Comparison of ENCODE assay signal across 8 cellular contexts in genomic region chr1:201282931-201283829, GRCh38. TPM values are rescaled to one million over a fixed set of nuclear protein-coding genes. Genes with fewer than 3 reads are reported as not detected.
DNase-seq lines count a peak whose midpoint lies in the region; ATAC-seq and TF ChIP-seq lines count a peak whose summit lies in the region.

PKP1 (plus strand) TSS chr1:201283506; CDS start chr1:201283703, 197 bp downstream.

- CTCF ChIA-PET in activated CD8-positive, alpha-beta memory T cell treated with anti-CD3 and anti-CD28 coated beads, Interleukin-2, amount 10 ng/mL, durations not matched to agents 7 days and 5 days (lab: Charles Lee), result interaction anchor here (1.4 kb wide), 1 partner anchor 230 kb away, joined by 4 read pairs; no protein-coding TSS in a partner anchor
- CTCF ChIA-PET in SK-N-SH (lab: Yijun Ruan, JAX), result interaction anchor here (0.9 to 3.0 kb wide), 4 partner anchors 11 to 230 kb away, joined by 3 to 11 read pairs (median 8); no protein-coding TSS in a partner anchor

- H3K27me3 ChIP-seq in left ventricle myocardium inferior (ENCODE audit: low read depth), result peaks cover 80% of the 10 kb centered on the region
- H3K27me3 ChIP-seq in SK-N-SH (ENCODE audit: insufficient read depth), result peaks cover 5% of the 10 kb centered on the region; the same call in 1 of the 2 replicates

- H3K4me2 ChIP-seq in SK-N-SH, result no peak within 1 kb of the TSS

- peaks cover 12% of the 10 kb centered on the region for H3K4me1 ChIP-seq in left ventricle myocardium inferior
- H3K4me1 ChIP-seq in SK-N-SH (ENCODE audit: control insufficient read depth in 1 of 2, insufficient read depth in 2 of 2, low read depth in 1 of 2, low read length in 1 of 2), result peaks cover 0 to 17% of the 10 kb centered on the region in 2 experiments; a peak in 2 of 4 replicates

- ATAC-seq in activated CD8-positive, alpha-beta memory T cell treated with anti-CD3 and anti-CD28 coated beads, Interleukin-2, amount 10 ng/mL, durations not matched to agents 7 days and 5 days, result peak; percentile 58
- no peak for ATAC-seq in GM21529 (IDR thresholded peaks at IDR 0.05; ENCODE audit: unreplicated experiment)
- ATAC-seq in GM18861 (IDR thresholded peaks at IDR 0.05; ENCODE audit: unreplicated experiment), result no peak
- ATAC-seq in GM18909 (IDR thresholded peaks at IDR 0.05; ENCODE audit: poor library complexity, unreplicated experiment), result no peak

- peak within 1 kb of the TSS; percentile 49 for H3K4me3 ChIP-seq in left ventricle myocardium inferior
- peak within 1 kb of the TSS; percentile 31 to 59 (median 51) for H3K4me3 ChIP-seq in skin epidermis
- no peak within 1 kb of the TSS for H3K4me3 ChIP-seq in SK-N-SH (ENCODE audit: low read depth in 2 of 2, low read length in 1 of 2)

- peaks cover 5% of the 10 kb centered on the region for H3K4me1 Mint-ChIP-seq in activated CD8-positive, alpha-beta memory T cell treated with anti-CD3 and anti-CD28 coated beads, Interleukin-2, amount 10 ng/mL, durations not matched to agents 7 days and 5 days

- H3K27ac Mint-ChIP-seq in activated CD8-positive, alpha-beta memory T cell treated with anti-CD3 and anti-CD28 coated beads, Interleukin-2, amount 10 ng/mL, durations not matched to agents 7 days and 5 days, result no peak within 1 kb of the TSS

- POLR2A ChIA-PET in SK-N-SH (lab: Yijun Ruan, JAX), result no interaction called here

- no peaks in the 10 kb centered on the region for H4K20me1 ChIP-seq in SK-N-SH (ENCODE audit: insufficient read depth)

- no peaks in the 10 kb centered on the region for H3K9me2 ChIP-seq in SK-N-SH

- no peaks in the 10 kb centered on the region for H3F3A ChIP-seq in SK-N-SH (replicated peaks; ENCODE audit: insufficient read depth)

- intact Hi-C loops in left ventricle myocardium inferior (cut with micrococcal nuclease), result no loop called here

- H3K27ac ChIP-seq in left ventricle myocardium inferior (replicated peaks), result no peak within 1 kb of the TSS
- H3K27ac ChIP-seq in skin epidermis, result peak within 1 kb of the TSS; percentile 59 to 97 (median 89)
- H3K27ac ChIP-seq in SK-N-SH (ENCODE audit: low read depth in 2 of 2, low read length in 1 of 2), result no peak within 1 kb of the TSS

- no peaks in the 10 kb centered on the region for H3K9me3 ChIP-seq in left ventricle myocardium inferior (replicated peaks)
- H3K9me3 ChIP-seq in SK-N-SH, result no peaks in the 10 kb centered on the region

- no peak within 1 kb of the TSS for H3K9ac ChIP-seq in SK-N-SH

- TF ChIP-seq CTCF in left ventricle myocardium inferior (IDR thresholded peaks at IDR 0.05; ENCODE audit: borderline replicate concordance) (no peak), SK-N-SH (IDR thresholded peaks at IDR 0.05) (no peak)

- no peak for TF ChIP-seq EP300 in SK-N-SH (IDR thresholded peaks at IDR 0.05; ENCODE audit: borderline replicate concordance in 1 of 2, low read depth in 1 of 2, low read length in 1 of 2)

- no peaks in the 10 kb centered on the region for H3K9me3 Mint-ChIP-seq in activated CD8-positive, alpha-beta memory T cell treated with anti-CD3 and anti-CD28 coated beads, Interleukin-2, amount 10 ng/mL, durations not matched to agents 7 days and 5 days (ENCODE audit: low read depth)

- H3K79me2 ChIP-seq in SK-N-SH (ENCODE audit: insufficient read depth), result no peaks in the 10 kb centered on the region

- WGBS in SK-N-SH (ENCODE audit: low lambda C conversion rate), result 89% methylated on average over 38 of the region's 55 CpGs

- DNase-seq in GM03348 (ENCODE audit: low spot score) (peak; percentile 64), left ventricle myocardium inferior (no peak), SK-N-SH (no peak)
- DNase-seq in activated CD8-positive, alpha-beta memory T cell treated with anti-CD3 and anti-CD28 coated beads, Interleukin-2, amount 10 ng/mL, durations not matched to agents 7 days and 5 days, result no peak

- H3K36me3 ChIP-seq in left ventricle myocardium inferior (no peaks in the 10 kb centered on the region), SK-N-SH (replicated peaks in 1 of 2; ENCODE audit: control insufficient read depth in 1 of 2, insufficient read depth in 2 of 2, low read length in 1 of 2) (no peaks in the 10 kb centered on the region)

- H2AFZ ChIP-seq in SK-N-SH (ENCODE audit: low read depth), result no peak within 1 kb of the TSS

- no peak for TF ChIP-seq RAD21 in SK-N-SH (IDR thresholded peaks at IDR 0.05; ENCODE audit: low read length)

- no peaks in the 10 kb centered on the region for H3K36me3 Mint-ChIP-seq in activated CD8-positive, alpha-beta memory T cell treated with anti-CD3 and anti-CD28 coated beads, Interleukin-2, amount 10 ng/mL, durations not matched to agents 7 days and 5 days

- no peak within 1 kb of the TSS for H3K4me3 Mint-ChIP-seq in activated CD8-positive, alpha-beta memory T cell treated with anti-CD3 and anti-CD28 coated beads, Interleukin-2, amount 10 ng/mL, durations not matched to agents 7 days and 5 days

- peaks cover 81% of the 10 kb centered on the region for H3K27me3 Mint-ChIP-seq in activated CD8-positive, alpha-beta memory T cell treated with anti-CD3 and anti-CD28 coated beads, Interleukin-2, amount 10 ng/mL, durations not matched to agents 7 days and 5 days

TF ChIP-seq in SK-N-SH, 30 proteins besides CTCF, POLR2A, EP300 and RAD21:
- no peak for TF ChIP-seq TCF12 (IDR thresholded peaks at IDR 0.05)
TF ChIP-seq in SK-N-SH: peak in this region for 0.

RNA-seq across cellular contexts. Expression of gene PKP1, which starts in this region (rescaled TPM):
- total RNA-seq in activated CD8-positive, alpha-beta memory T cell treated with anti-CD3 and anti-CD28 coated beads, Interleukin-2, amount 10 ng/mL, durations not matched to agents 7 days and 5 days, result not detected
- total RNA-seq in left ventricle myocardium inferior, result 0.38 TPM
- polyA plus RNA-seq in SK-N-SH (2012; rRNA removed), result not detected in 2 replicates
- not detected in 2 replicates for polyA plus RNA-seq in SK-N-SH (2012; cell fraction: cytosol; rRNA removed)
- not detected in 2 replicates for polyA plus RNA-seq in SK-N-SH (2012; cell fraction: nucleus; rRNA removed)

Comparison
In these comparisons a context has a peak if more than half of its experiments do, and no peak if none do; other contexts are left out.
1. Peak in ATAC-seq in activated CD8-positive, alpha-beta memory T cell treated with anti-CD3 and anti-CD28 coated beads, Interleukin-2, amount 10 ng/mL, durations not matched to agents 7 days and 5 days; RNA of the gene not detected or under 1 TPM.
2. H3K27ac ChIP-seq: peak in skin epidermis (21 of 21); none in left ventricle myocardium inferior (single experiment) and SK-N-SH (0 of 2).
3. H3K4me3 ChIP-seq: peak in left ventricle myocardium inferior (single experiment) and skin epidermis (7 of 7); none in SK-N-SH (0 of 2).